ENCODE assay signal across 17 cellular contexts in genomic region chr7:118109607-118110006, GRCh38.
A peak's percentile ranks its signal among the peaks of the same experiment; 100 is the strongest.
DNase-seq lines count a peak whose midpoint lies in the region; ATAC-seq and FAIRE-seq lines count a peak whose summit lies in the region.
"Had no signal": no experiment of that assay in that cellular context is flagged by ENCODE, and none has a peak within 500 bp of the region (broad histone marks: within the 10 kb centered on the region; RNA-seq: fewer than 3 reads in every experiment).

No MANE protein-coding gene starts in this region.

- DNase-seq in DMS53 treated with DMSO at 0.1 percent for 48 hours (lab: John Stamatoyannopoulos, UW; ENCODE audit: unreplicated experiment) (peak; percentile 99), NCI-H1930 (lab: John Stamatoyannopoulos, UW) (peak; percentile 9 to 36), RCC 7860 (ENCODE audit: low spot score) (peak; percentile 41), kidney tubule cell (ENCODE audit: low spot score) (peak; percentile 24), C1 segment of cervical spinal cord (lab: John Stamatoyannopoulos, UW) (no peak), medulla oblongata (ENCODE audit: extremely low spot score) (no peak)
- DNase-seq: activated CD4-positive, alpha-beta T cell treated with anti-CD3 and anti-CD28 coated beads, Interleukin-2, amount 50 U/mL, for 48 hours; DMS 273 treated with DMSO at 0.1 percent for 48 hours; foreskin fibroblast; GM23248; MG63; NCI-H226; retina; SW 1271 had no signal

- ATAC-seq in HG03159 (IDR thresholded peaks at IDR 0.05; ENCODE audit: unreplicated experiment) (no peak), GM18498 (IDR thresholded peaks at IDR 0.05; ENCODE audit: unreplicated experiment) (no peak)

- FAIRE-seq in RCC 7860 (lab: Jason Lieb, UNC), result no peak
- FAIRE-seq: HTR-8/SVneo had no signal

Comparison
In these comparisons a context has a peak if more than half of its experiments do, and no peak if none do; other contexts are left out.
1. DNase-seq: peak in DMS53 treated with DMSO at 0.1 percent for 48 hours (single experiment), NCI-H1930 (2 of 2), RCC 7860 (single experiment) and kidney tubule cell (single experiment); none in C1 segment of cervical spinal cord (0 of 14) and medulla oblongata (single experiment).